12 cellular contexts compared by ENCODE assay signal in the genomic region with DNA sequence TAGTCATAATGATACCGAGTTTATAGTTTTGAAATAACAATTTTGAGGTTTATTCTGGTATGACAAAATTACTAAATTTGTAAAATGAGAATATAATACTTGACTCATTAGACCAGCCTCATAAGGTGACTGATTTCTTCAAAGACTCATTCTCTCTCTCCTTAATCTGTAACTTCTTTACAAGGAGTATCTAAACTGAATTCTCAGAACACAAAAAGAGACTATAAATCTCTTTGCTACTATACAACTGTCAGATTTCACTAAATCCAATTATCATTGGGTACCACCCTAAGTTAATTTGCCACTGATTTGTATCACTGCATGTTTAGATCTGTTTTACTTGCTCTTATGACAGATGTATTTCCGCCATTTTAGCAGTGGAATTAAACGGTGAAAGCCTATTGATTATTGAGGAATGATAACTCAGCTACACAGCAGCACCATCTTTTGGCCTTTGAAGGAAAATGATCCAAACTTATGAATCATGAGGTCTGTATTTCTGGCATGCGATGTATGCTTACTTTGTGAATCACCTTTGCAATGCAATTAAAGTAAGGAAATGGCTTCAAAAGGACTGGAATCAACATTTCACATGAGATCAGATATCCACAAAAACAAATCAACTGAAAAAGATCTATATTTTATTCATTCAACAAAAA.
DNase-seq lines count a peak whose midpoint lies in the region; ATAC-seq and TF ChIP-seq lines count a peak whose summit lies in the region.
"Had no signal": no experiment of that assay in that cellular context is flagged by ENCODE, and none has a peak within 500 bp of the region (broad histone marks: within the 10 kb centered on the region; RNA-seq: fewer than 3 reads in every experiment).

No MANE protein-coding gene starts in this region.

- H3K36me3 Mint-ChIP-seq in activated CD8-positive, alpha-beta memory T cell treated with anti-CD3 and anti-CD28 coated beads, Interleukin-2, amount 10 ng/mL, durations not matched to agents 7 days and 5 days: no peaks in the 10 kb centered on the region

- intact Hi-C loops in psoas muscle (cut with DNase I): no loop called here

- H3K9me3 ChIP-seq in SJSA1 (replicated peaks) (no peaks in the 10 kb centered on the region), psoas muscle (no peaks in the 10 kb centered on the region)
- H3K9me3 ChIP-seq: BLaER1 treated with 17β-estradiol and CSF1 and Interleukin-3, amounts not matched to agents 10 nM and 100 nM had no signal

- TF ChIP-seq CTCF in psoas muscle (IDR thresholded peaks at IDR 0.05): no peak

- H3K4me1 ChIP-seq in SJSA1 (replicated peaks): peaks cover 13% of the 10 kb centered on the region
- H3K4me1 ChIP-seq in psoas muscle: no peaks in the 10 kb centered on the region
- H3K4me1 ChIP-seq: BLaER1 treated with 17β-estradiol and CSF1 and Interleukin-3, amounts not matched to agents 10 nM and 100 nM had no signal

- ATAC-seq in psoas muscle (no peak), HG03175 (IDR thresholded peaks at IDR 0.05; ENCODE audit: unreplicated experiment) (no peak)
- no peak for ATAC-seq in activated CD8-positive, alpha-beta memory T cell treated with anti-CD3 and anti-CD28 coated beads, Interleukin-2, amount 10 ng/mL, durations not matched to agents 7 days and 5 days

- CTCF ChIA-PET in activated CD8-positive, alpha-beta memory T cell treated with anti-CD3 and anti-CD28 coated beads, Interleukin-2, amount 10 ng/mL, durations not matched to agents 7 days and 5 days (lab: Charles Lee): no interaction called here

- H3K4me1 Mint-ChIP-seq in activated CD8-positive, alpha-beta memory T cell treated with anti-CD3 and anti-CD28 coated beads, Interleukin-2, amount 10 ng/mL, durations not matched to agents 7 days and 5 days: no peaks in the 10 kb centered on the region

- no peaks in the 10 kb centered on the region for H3K27me3 ChIP-seq in SJSA1 (replicated peaks)
- H3K27me3 ChIP-seq in psoas muscle (ENCODE audit: insufficient read depth in 3 of 3, low read length in 2 of 3): no peaks in the 10 kb centered on the region
- H3K27me3 ChIP-seq: BLaER1 treated with 17β-estradiol and CSF1 and Interleukin-3, amounts not matched to agents 10 nM and 100 nM had no signal

- H3K36me3 ChIP-seq in SJSA1: no peaks in the 10 kb centered on the region
- no peaks in the 10 kb centered on the region for H3K36me3 ChIP-seq in psoas muscle (ENCODE audit: insufficient read depth in 1 of 2, low read depth in 1 of 2)
- H3K36me3 ChIP-seq: BLaER1 treated with 17β-estradiol and CSF1 and Interleukin-3, amounts not matched to agents 10 nM and 100 nM had no signal

- DNase-seq in A172 (ENCODE audit: low spot score): peak; percentile 81
- peak; percentile 61 for DNase-seq in HT-29 (ENCODE audit: low spot score)
- DNase-seq in SJSA1 (ENCODE audit: low read depth in 1 of 2, low spot score in 2 of 2): peak in 1 of 2 experiments; percentile 44
- peak; percentile 12 for DNase-seq in hepatic stellate cell (ENCODE audit: low spot score)
- DNase-seq in psoas muscle: no peak
- DNase-seq in activated CD8-positive, alpha-beta memory T cell treated with anti-CD3 and anti-CD28 coated beads, Interleukin-2, amount 10 ng/mL, durations not matched to agents 7 days and 5 days: no peak
- no peak for DNase-seq in AG08395 (ENCODE audit: low spot score)
- DNase-seq: central memory CD4-positive, alpha-beta T cell; NCI-H526 treated with DMSO at 0.1 percent for 48 hours; stimulated activated CD4-positive, alpha-beta T cell treated with anti-CD3 and anti-CD28 coated beads, Interleukin-2, amount 100 ng/mL, for 24 hours had no signal

- no peak overlapping the region for H3K4me3 ChIP-seq in SJSA1
- H3K4me3 ChIP-seq in psoas muscle: no peak overlapping the region
- H3K4me3 ChIP-seq: BLaER1 treated with 17β-estradiol and CSF1 and Interleukin-3, amounts not matched to agents 10 nM and 100 nM had no signal

- H3K9me3 Mint-ChIP-seq in activated CD8-positive, alpha-beta memory T cell treated with anti-CD3 and anti-CD28 coated beads, Interleukin-2, amount 10 ng/mL, durations not matched to agents 7 days and 5 days (ENCODE audit: low read depth): peaks cover 8% of the 10 kb centered on the region

- WGBS in psoas muscle, 3 donors: 61 to 69% (median 66%) methylated on average over 4 of the region's 4 CpGs

- no peak overlapping the region for H3K27ac Mint-ChIP-seq in activated CD8-positive, alpha-beta memory T cell treated with anti-CD3 and anti-CD28 coated beads, Interleukin-2, amount 10 ng/mL, durations not matched to agents 7 days and 5 days

- no peak overlapping the region for H3K4me3 Mint-ChIP-seq in activated CD8-positive, alpha-beta memory T cell treated with anti-CD3 and anti-CD28 coated beads, Interleukin-2, amount 10 ng/mL, durations not matched to agents 7 days and 5 days

- H3K27ac ChIP-seq in SJSA1 (peak overlapping the region; percentile 62), psoas muscle (no peak overlapping the region)
- H3K27ac ChIP-seq: BLaER1 treated with 17β-estradiol and CSF1 and Interleukin-3, amounts not matched to agents 10 nM and 100 nM had no signal

- H3K27me3 Mint-ChIP-seq in activated CD8-positive, alpha-beta memory T cell treated with anti-CD3 and anti-CD28 coated beads, Interleukin-2, amount 10 ng/mL, durations not matched to agents 7 days and 5 days: no peaks in the 10 kb centered on the region

Comparison
In these comparisons a context has a peak if more than half of its experiments do, and no peak if none do; other contexts are left out.
1. DNase-seq: peak in A172 (single experiment), HT-29 (single experiment) and hepatic stellate cell (single experiment); none in psoas muscle (0 of 2), activated CD8-positive, alpha-beta memory T cell treated with anti-CD3 and anti-CD28 coated beads, Interleukin-2, amount 10 ng/mL, durations not matched to agents 7 days and 5 days (single experiment) and AG08395 (single experiment).